ENCODE assay signal across 13 cellular contexts in the genomic region with DNA sequence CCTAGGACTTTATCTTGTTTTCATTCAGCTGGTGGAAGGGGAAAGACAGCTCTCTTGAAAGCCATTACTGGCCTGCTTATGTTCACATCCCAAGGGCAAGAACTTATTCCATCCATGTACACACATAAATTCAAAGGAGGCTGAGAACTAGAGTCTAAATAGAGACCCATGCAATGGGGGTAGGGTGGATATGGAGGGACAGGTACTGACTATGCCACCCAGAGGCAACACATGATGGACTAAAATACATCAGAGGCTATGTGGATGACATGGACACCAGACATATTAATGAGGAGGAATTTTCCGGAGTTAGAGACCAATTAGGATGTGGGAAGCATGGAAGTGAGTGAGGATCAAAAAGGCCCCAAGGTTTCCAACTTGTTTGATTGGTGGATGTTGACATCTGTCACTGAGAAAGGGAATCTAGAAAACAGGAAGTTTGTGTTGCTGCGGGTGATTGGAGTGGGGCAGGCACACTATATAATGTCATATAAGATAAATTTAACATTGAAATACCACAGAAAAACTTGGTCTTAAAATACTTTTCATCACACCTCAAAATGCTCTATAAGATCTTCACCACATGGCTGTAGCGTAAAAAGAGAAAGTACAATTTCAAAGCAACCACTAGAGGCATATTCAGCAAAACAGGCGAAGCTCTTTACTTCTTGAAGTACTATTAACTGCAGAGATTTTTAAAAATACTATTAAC.
DNase-seq lines count a peak whose midpoint lies in the region; ATAC-seq, FAIRE-seq and TF ChIP-seq lines count a peak whose summit lies in the region.
"Had no signal": no experiment of that assay in that cellular context is flagged by ENCODE, and none has a peak within 500 bp of the region (broad histone marks: within the 10 kb centered on the region; RNA-seq: fewer than 3 reads in every experiment).

No MANE protein-coding gene starts in this region.

- no peaks in the 10 kb centered on the region for H3K79me1 ChIP-seq in H1 (ENCODE audit: low read depth, low read length)

- no peak overlapping the region for H2BK5ac ChIP-seq in H1 (ENCODE audit: low read depth, low read length)

- no peak overlapping the region for H3K23ac ChIP-seq in H1 (ENCODE audit: insufficient read length)

- H3K4ac ChIP-seq in H1 (replicated peaks; ENCODE audit: insufficient read length, low read depth, low read length), result no peak overlapping the region

- H2BK15ac ChIP-seq in H1 (ENCODE audit: low read length), result no peak overlapping the region

- CTCF ChIA-PET in A549 (lab: Yijun Ruan, JAX) (no interaction called here), H1 (lab: Charles Lee; ENCODE audit: partially characterized antibody) (interaction anchor here (0.6 to 1.7 kb wide), 12 partner anchors 8 to 1248 kb away, joined by 3 to 6 read pairs (median 3); no protein-coding TSS in a partner anchor)

- H3K4me3 ChIP-seq in A549 (no peak overlapping the region), H1 (ENCODE audit: extremely low read depth in 1 of 4, insufficient read depth in 2 of 4, low read depth in 3 of 4, low read length in 4 of 4) (no peak overlapping the region)
- H3K4me3 ChIP-seq: gastroesophageal sphincter had no signal

- H3K9me3 ChIP-seq in A549 (no peaks in the 10 kb centered on the region), H1 (ENCODE audit: insufficient read depth in 2 of 2, low read depth in 1 of 2, low read length in 1 of 2) (no peaks in the 10 kb centered on the region)
- H3K9me3 ChIP-seq: gastroesophageal sphincter had no signal

- H2AK5ac ChIP-seq in H1 (ENCODE audit: low read depth, low read length), result no peak overlapping the region

- H3K27me3 Mint-ChIP-seq in activated T-cell treated with anti-CD3 and anti-CD28 coated beads, Interleukin-2, amount 50 U/mL, for 24 hours, result peaks cover 2% of the 10 kb centered on the region

- H3K27ac ChIP-seq in A549 (no peak overlapping the region), H1 (ENCODE audit: low read depth, low read length) (no peak overlapping the region)
- H3K27ac ChIP-seq: gastroesophageal sphincter had no signal

- H3K23me2 ChIP-seq in H1 (ENCODE audit: low read depth, low read length), result no peaks in the 10 kb centered on the region

- H3K9ac ChIP-seq in H1 (replicated peaks in 1 of 4; ENCODE audit: extremely low read depth in 1 of 4, low read depth in 3 of 4, low read length in 3 of 4), result no peak overlapping the region

- H4K5ac ChIP-seq in H1 (ENCODE audit: insufficient read length, low read depth, low read length), result no peak overlapping the region

- H3K18ac ChIP-seq in H1 (ENCODE audit: extremely low read depth, low read length), result no peak overlapping the region

- TF ChIP-seq CTCF in A549 (IDR thresholded peaks at IDR 0.05) (no peak; the same call in 2 of the 3 replicates), H1 (IDR thresholded peaks at IDR 0.05; ENCODE audit: control extremely low read depth in 1 of 3, insufficient read depth in 1 of 3, low read depth in 1 of 3, low read length in 3 of 3) (peak in 1 of 3 experiments; percentile 38; a peak in 2 of 4 replicates)

- H3K4me3 Mint-ChIP-seq in activated T-cell treated with anti-CD3 and anti-CD28 coated beads, Interleukin-2, amount 50 U/mL, for 24 hours, result no peak overlapping the region
- H3K4me3 Mint-ChIP-seq: CD4-positive, CD25-positive, alpha-beta regulatory T cell; T-helper 1 cell treated with Interleukin-12 subunit alpha and Interleukin-12 subunit beta and Interleukin-4 antibody, amounts not matched to agents 30 μg/mL and 1 μg/mL, for 36 hours had no signal

- TF ChIP-seq RAD21 in A549 (conservative IDR thresholded peaks at IDR 0.05 in 1 of 2, IDR thresholded peaks at IDR 0.05 in 1 of 2), result no peak
- TF ChIP-seq RAD21 in H1 (IDR thresholded peaks at IDR 0.05 in 1 of 2, conservative IDR thresholded peaks at IDR 0.05 in 1 of 2; ENCODE audit: low read depth in 2 of 2, low read length in 2 of 2), result peak; percentile 2 to 7; a peak in 1 of 4 replicates

- H3K4me1 Mint-ChIP-seq in activated T-cell treated with anti-CD3 and anti-CD28 coated beads, Interleukin-2, amount 50 U/mL, for 24 hours (ENCODE audit: low read depth), result no peaks in the 10 kb centered on the region
- H3K4me1 Mint-ChIP-seq: CD4-positive, CD25-positive, alpha-beta regulatory T cell had no signal

- POLR2A ChIA-PET in A549 (lab: Yijun Ruan, JAX), result no interaction called here
- POLR2A ChIA-PET in H1 (lab: Charles Lee; ENCODE audit: partially characterized antibody), result no interaction called here

- H2BK12ac ChIP-seq in H1 (ENCODE audit: low read depth, low read length), result peak overlapping the region; percentile 51; the same call in 1 of the 2 replicates

- H3K27ac Mint-ChIP-seq in activated T-cell treated with anti-CD3 and anti-CD28 coated beads, Interleukin-2, amount 50 U/mL, for 24 hours, result no peak overlapping the region
- H3K27ac Mint-ChIP-seq: T-helper 1 cell treated with Interleukin-12 subunit alpha and Interleukin-12 subunit beta and Interleukin-4 antibody, amounts not matched to agents 30 μg/mL and 1 μg/mL, for 36 hours had no signal

- H2AFZ ChIP-seq in H1 (ENCODE audit: low read length), result no peak overlapping the region

- H3K56ac ChIP-seq in H1 (replicated peaks; ENCODE audit: insufficient read length, low read depth, low read length), result no peak overlapping the region

- no peak for DNase-seq in A549 (ENCODE audit: low read depth in 1 of 2, low spot score in 1 of 2)
- DNase-seq in GM12892 (ENCODE audit: insufficient read length), result no peak
- DNase-seq in Kasumi-1 (lab: John Stamatoyannopoulos, UW), result peak; percentile 6 to 26
- no peak for DNase-seq in H1 (ENCODE audit: low read depth in 1 of 2, low spot score in 2 of 2)
- no peak for DNase-seq in SW480 (ENCODE audit: low spot score)
- DNase-seq in activated T-cell treated with anti-CD3 and anti-CD28 coated beads, Interleukin-2, amount 50 U/mL, for 24 hours, result no peak
- DNase-seq in NCI-H1436 treated with DMSO at 0.1 percent for 48 hours (lab: John Stamatoyannopoulos, UW), result no peak
- DNase-seq: CD4-positive, CD25-positive, alpha-beta regulatory T cell; mammary epithelial cell; NCI-H2081 treated with DMSO at 0.1 percent for 48 hours had no signal

- FAIRE-seq in A549 (lab: Jason Lieb, UNC) (no peak), GM12892 (lab: Jason Lieb, UNC) (peak; percentile 60), H1 (lab: Jason Lieb, UNC) (no peak)

- H3K36me3 Mint-ChIP-seq in activated T-cell treated with anti-CD3 and anti-CD28 coated beads, Interleukin-2, amount 50 U/mL, for 24 hours (ENCODE audit: low read depth), result no peaks in the 10 kb centered on the region
- H3K36me3 Mint-ChIP-seq: CD4-positive, CD25-positive, alpha-beta regulatory T cell had no signal

- H3K4me1 ChIP-seq in A549 (no peaks in the 10 kb centered on the region), H1 (replicated peaks in 1 of 4; ENCODE audit: control insufficient read depth in 3 of 4, insufficient read depth in 4 of 4, low read length in 3 of 4) (no peaks in the 10 kb centered on the region)
- H3K4me1 ChIP-seq: gastroesophageal sphincter had no signal

- no peaks in the 10 kb centered on the region for H4K20me1 ChIP-seq in H1 (replicated peaks in 1 of 2; ENCODE audit: control insufficient read depth in 1 of 2, insufficient read depth in 2 of 2, low read length in 2 of 2)

- H3K14ac ChIP-seq in H1 (ENCODE audit: insufficient read length), result no peak overlapping the region

- no peak for TF ChIP-seq POLR2A in A549 (IDR thresholded peaks at IDR 0.05; ENCODE audit: low read length)
- no peak for TF ChIP-seq POLR2A in GM12892 (IDR thresholded peaks at IDR 0.05; ENCODE audit: low read depth, low read length)
- TF ChIP-seq POLR2A in H1 (IDR thresholded peaks at IDR 0.05; ENCODE audit: control extremely low read depth in 1 of 2, low read depth in 2 of 2, low read length in 2 of 2), result no peak

- H3K4me2 ChIP-seq in A549 (no peak overlapping the region), H1 (ENCODE audit: insufficient read depth in 1 of 2, low read depth in 2 of 2, low read length in 2 of 2) (no peak overlapping the region)

- peak; percentile 63 to 64; a peak in 4 of 6 replicates for ATAC-seq in A549
- ATAC-seq in HG03139 (IDR thresholded peaks at IDR 0.05; ENCODE audit: unreplicated experiment), result no peak
- ATAC-seq: gastroesophageal sphincter had no signal

- WGBS in A549 (ENCODE audit: missing lambda C conversion rate), result 55% methylated on average over 4 of the region's 4 CpGs
- WGBS in H1 (ENCODE audit: extremely low coverage in 1 of 2, insufficient coverage in 1 of 2, insufficient read length in 1 of 2, insufficient replicate concordance in 2 of 2, low coverage in 1 of 2, low lambda C conversion rate in 2 of 2, missing lambda C conversion rate in 1 of 2), 2 experiments, result 90% methylated on average over 4 of the region's 4 CpGs; no CpG with 5 or more reads in 1 of the 2 experiments

- TF ChIP-seq EP300 in A549 (IDR thresholded peaks at IDR 0.05) (no peak), H1 (IDR thresholded peaks at IDR 0.05; ENCODE audit: borderline replicate concordance in 1 of 2, low read depth in 2 of 2, low read length in 2 of 2) (no peak)

- no peaks in the 10 kb centered on the region for H3K79me2 ChIP-seq in H1 (ENCODE audit: control insufficient read depth in 1 of 2, insufficient read depth in 2 of 2, low read length in 2 of 2)

- no peaks in the 10 kb centered on the region for H3K36me3 ChIP-seq in H1 (ENCODE audit: control insufficient read depth in 2 of 4, insufficient read depth in 4 of 4, low read length in 3 of 4)
- H3K36me3 ChIP-seq: gastroesophageal sphincter had no signal

- no peaks in the 10 kb centered on the region for H3K9me3 Mint-ChIP-seq in activated T-cell treated with anti-CD3 and anti-CD28 coated beads, Interleukin-2, amount 50 U/mL, for 24 hours
- H3K9me3 Mint-ChIP-seq: T-helper 1 cell treated with Interleukin-12 subunit alpha and Interleukin-12 subunit beta and Interleukin-4 antibody, amounts not matched to agents 30 μg/mL and 1 μg/mL, for 36 hours had no signal

- no peak overlapping the region for H4K8ac ChIP-seq in H1 (ENCODE audit: extremely low read depth, insufficient read depth, low read length)

- H4K91ac ChIP-seq in H1 (replicated peaks; ENCODE audit: insufficient read length, low read length), result no peak overlapping the region

- no peak overlapping the region for H2BK120ac ChIP-seq in H1 (replicated peaks; ENCODE audit: low read depth, low read length)

- H2BK20ac ChIP-seq in H1 (ENCODE audit: low read length), result no peak overlapping the region

- no peaks in the 10 kb centered on the region; a peak in 1 of 7 replicates for H3K27me3 ChIP-seq in H1 (replicated peaks in 1 of 4; ENCODE audit: control insufficient read depth in 3 of 4, extremely low read depth in 1 of 4, insufficient read depth in 3 of 4, low read length in 3 of 4)
- H3K27me3 ChIP-seq: gastroesophageal sphincter had no signal

TF ChIP-seq in H1, 55 proteins besides CTCF, POLR2A, EP300 and RAD21:
- TF ChIP-seq JUN (IDR thresholded peaks at IDR 0.05; ENCODE audit: low read depth, low read length), result no peak
- no peak for TF ChIP-seq KDM5A (IDR thresholded peaks at IDR 0.05; ENCODE audit: low read length)
- TF ChIP-seq GABPA (IDR thresholded peaks at IDR 0.05; ENCODE audit: borderline replicate concordance, insufficient read depth, low read length), result no peak
- TF ChIP-seq, protein P1, sequence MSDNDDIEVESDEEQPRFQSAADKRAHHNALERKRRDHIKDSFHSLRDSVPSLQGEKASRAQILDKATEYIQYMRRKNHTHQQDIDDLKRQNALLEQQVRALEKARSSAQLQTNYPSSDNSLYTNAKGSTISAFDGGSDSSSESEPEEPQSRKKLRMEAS (IDR thresholded peaks at IDR 0.05), result peak; percentile 32; the same call in 1 of the 2 replicates

Comparison
In these comparisons a context has a peak if more than half of its experiments do, and no peak if none do; other contexts are left out.
1. DNase-seq: peak in Kasumi-1 (2 of 2); none in A549 (0 of 2), GM12892 (single experiment), H1 (0 of 2), SW480 (single experiment), activated T-cell treated with anti-CD3 and anti-CD28 coated beads, Interleukin-2, amount 50 U/mL, for 24 hours (single experiment) and NCI-H1436 treated with DMSO at 0.1 percent for 48 hours (single experiment).